1 cellular context compared by ENCODE assay signal in the genomic region with DNA sequence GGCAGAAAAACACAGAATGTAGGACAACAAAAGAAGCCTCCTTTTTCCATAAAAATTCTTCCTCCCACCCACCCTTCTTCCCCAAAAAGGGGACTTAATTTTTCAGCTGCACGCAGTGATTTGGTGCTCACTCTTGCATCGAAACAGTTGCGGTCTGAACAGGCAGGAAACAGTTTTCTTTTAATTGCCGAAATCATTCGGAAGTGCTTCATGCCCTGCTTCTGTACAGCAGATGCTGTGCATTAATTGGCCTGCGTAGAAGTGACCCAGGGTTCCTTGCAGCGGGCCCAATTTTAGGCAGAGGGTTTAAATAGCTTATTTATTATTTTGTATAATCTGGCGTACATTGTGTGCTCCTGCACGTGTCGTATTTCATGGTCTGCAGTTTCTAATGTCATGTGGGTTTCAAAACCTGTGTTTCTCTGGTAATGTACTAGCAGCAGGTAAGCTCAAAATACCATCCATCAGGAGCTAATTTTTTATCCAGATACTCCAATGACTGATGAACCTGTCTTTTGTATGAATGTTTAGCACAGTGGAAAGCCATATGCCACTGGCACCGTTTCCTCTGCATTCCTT.
TF ChIP-seq lines count a peak whose summit lies in the region.

No MANE protein-coding gene starts in this region.

TF ChIP-seq in SK-N-SH treated with all-trans-retinoic acid at 6 μM for 48 hours, 23 proteins besides CTCF, POLR2A, EP300 and RAD21 (continued from another document):
- TF ChIP-seq, protein P1, sequence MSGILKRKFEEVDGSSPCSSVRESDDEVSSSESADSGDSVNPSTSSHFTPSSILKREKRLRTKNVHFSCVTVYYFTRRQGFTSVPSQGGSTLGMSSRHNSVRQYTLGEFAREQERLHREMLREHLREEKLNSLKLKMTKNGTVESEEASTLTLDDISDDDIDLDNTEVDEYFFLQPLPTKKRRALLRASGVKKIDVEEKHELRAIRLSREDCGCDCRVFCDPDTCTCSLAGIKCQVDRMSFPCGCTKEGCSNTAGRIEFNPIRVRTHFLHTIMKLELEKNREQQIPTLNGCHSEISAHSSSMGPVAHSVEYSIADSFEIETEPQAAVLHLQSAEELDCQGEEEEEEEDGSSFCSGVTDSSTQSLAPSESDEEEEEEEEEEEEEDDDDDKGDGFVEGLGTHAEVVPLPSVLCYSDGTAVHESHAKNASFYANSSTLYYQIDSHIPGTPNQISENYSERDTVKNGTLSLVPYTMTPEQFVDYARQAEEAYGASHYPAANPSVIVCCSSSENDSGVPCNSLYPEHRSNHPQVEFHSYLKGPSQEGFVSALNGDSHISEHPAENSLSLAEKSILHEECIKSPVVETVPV (CRISPR knock-in tag; IDR thresholded peaks at IDR 0.05): no peak
- no peak for TF ChIP-seq ZNF70 (CRISPR knock-in tag; IDR thresholded peaks at IDR 0.05)
- TF ChIP-seq, protein P2, sequence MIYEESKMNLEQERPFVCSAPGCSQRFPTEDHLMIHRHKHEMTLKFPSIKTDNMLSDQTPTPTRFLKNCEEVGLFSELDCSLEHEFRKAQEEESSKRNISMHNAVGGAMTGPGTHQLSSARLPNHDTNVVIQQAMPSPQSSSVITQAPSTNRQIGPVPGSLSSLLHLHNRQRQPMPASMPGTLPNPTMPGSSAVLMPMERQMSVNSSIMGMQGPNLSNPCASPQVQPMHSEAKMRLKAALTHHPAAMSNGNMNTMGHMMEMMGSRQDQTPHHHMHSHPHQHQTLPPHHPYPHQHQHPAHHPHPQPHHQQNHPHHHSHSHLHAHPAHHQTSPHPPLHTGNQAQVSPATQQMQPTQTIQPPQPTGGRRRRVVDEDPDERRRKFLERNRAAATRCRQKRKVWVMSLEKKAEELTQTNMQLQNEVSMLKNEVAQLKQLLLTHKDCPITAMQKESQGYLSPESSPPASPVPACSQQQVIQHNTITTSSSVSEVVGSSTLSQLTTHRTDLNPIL (CRISPR knock-in tag; IDR thresholded peaks at IDR 0.05; ENCODE audit: low read depth): no peak
- no peak for TF ChIP-seq ISL1 (CRISPR knock-in tag; IDR thresholded peaks at IDR 0.05)
- no peak for TF ChIP-seq ZNF565 (CRISPR knock-in tag; conservative IDR thresholded peaks at IDR 0.05; ENCODE audit: low read depth)
- no peak for TF ChIP-seq ZNF8 (CRISPR knock-in tag; IDR thresholded peaks at IDR 0.05)
- TF ChIP-seq, protein P3, sequence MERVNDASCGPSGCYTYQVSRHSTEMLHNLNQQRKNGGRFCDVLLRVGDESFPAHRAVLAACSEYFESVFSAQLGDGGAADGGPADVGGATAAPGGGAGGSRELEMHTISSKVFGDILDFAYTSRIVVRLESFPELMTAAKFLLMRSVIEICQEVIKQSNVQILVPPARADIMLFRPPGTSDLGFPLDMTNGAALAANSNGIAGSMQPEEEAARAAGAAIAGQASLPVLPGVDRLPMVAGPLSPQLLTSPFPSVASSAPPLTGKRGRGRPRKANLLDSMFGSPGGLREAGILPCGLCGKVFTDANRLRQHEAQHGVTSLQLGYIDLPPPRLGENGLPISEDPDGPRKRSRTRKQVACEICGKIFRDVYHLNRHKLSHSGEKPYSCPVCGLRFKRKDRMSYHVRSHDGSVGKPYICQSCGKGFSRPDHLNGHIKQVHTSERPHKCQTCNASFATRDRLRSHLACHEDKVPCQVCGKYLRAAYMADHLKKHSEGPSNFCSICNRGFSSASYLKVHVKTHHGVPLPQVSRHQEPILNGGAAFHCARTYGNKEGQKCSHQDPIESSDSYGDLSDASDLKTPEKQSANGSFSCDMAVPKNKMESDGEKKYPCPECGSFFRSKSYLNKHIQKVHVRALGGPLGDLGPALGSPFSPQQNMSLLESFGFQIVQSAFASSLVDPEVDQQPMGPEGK (CRISPR knock-in tag; IDR thresholded peaks at IDR 0.05; ENCODE audit: borderline replicate concordance): no peak
- no peak for TF ChIP-seq RARB (CRISPR knock-in tag; IDR thresholded peaks at IDR 0.05)
- no peak for TF ChIP-seq TOX (CRISPR knock-in tag; IDR thresholded peaks at IDR 0.05; ENCODE audit: borderline replicate concordance)
- TF ChIP-seq GLIS3 (CRISPR knock-in tag; IDR thresholded peaks at IDR 0.05): no peak
- no peak for TF ChIP-seq CSDC2 (CRISPR knock-in tag; IDR thresholded peaks at IDR 0.05)
- no peak for TF ChIP-seq ESRRG (CRISPR knock-in tag; IDR thresholded peaks at IDR 0.05)
